Comparison of ENCODE assay signal across 17 cellular contexts in the genomic region with DNA sequence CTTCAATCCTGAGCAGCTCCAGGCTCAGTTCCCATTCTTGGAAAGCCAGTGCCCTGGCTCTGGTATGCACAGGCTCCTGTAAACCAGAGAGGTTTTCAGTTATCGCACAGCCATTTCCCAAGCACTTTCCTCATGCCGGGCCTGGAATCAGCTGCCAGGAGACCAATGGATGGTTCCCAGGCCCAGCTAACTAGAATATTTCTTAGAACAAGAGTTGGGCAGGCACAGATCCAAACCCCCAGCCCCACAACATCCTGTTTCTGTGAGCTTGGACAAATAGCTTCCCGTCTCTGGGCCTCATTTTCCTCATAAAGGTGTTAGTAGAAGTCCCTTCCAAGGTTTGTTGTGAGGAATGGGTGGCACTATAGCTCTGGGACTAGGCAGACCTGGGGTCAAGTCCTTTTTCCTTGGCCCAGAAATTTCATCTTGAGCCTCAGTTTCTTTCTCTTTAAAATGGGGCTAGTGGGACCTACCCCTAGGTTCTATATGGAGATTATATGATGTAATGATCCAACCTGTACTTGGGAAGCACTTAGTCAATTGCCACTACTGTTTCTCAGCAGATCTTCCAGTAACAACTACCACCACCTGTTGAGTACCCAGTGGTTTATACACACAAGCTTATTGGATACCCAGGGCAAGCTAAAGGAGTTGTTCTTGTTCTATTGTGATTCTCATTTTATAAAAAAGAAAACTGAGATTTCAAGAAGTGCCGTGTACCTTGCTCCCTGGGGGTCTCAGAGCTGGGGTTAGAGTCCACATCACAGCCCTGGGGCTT. TPM values are rescaled to one million over a fixed set of nuclear protein-coding genes. Genes with fewer than 3 reads are reported as not detected.
DNase-seq lines count a peak whose midpoint lies in the region; ATAC-seq, FAIRE-seq and TF ChIP-seq lines count a peak whose summit lies in the region.
"Had no signal": no experiment of that assay in that cellular context is flagged by ENCODE, and none has a peak within 500 bp of the region (broad histone marks: within the 10 kb centered on the region; RNA-seq: fewer than 3 reads in every experiment).

No MANE protein-coding gene starts in this region.

- POLR2A ChIA-PET in CD4-positive, alpha-beta T cell (lab: Charles Lee), result interaction anchor here (1.0 to 12.9 kb wide), 7 partner anchors 9 to 642 kb away, joined by 4 to 314 read pairs (median 8); a partner anchor contains a TSS
- POLR2A ChIA-PET in naive thymus-derived CD8-positive, alpha-beta T cell (lab: Charles Lee), result interaction anchor here (0.6 to 11.3 kb wide), 5 partner anchors 10 to 48 kb away, joined by 3 to 300 read pairs (median 6); a partner anchor contains a TSS
- POLR2A ChIA-PET in HepG2 (lab: Yijun Ruan, JAX), result interaction anchor here (1.5 kb wide), 1 partner anchor 41 kb away, joined by 5 read pairs; a partner anchor contains a TSS

- BruUV-seq in HepG2 (replicated peaks; lab: Mats Ljungman, UMichigan), result no TSS peak

- TF ChIP-seq RAD21 in HepG2 (CRISPR knock-in tag; IDR thresholded peaks at IDR 0.05), result no peak

- H3K4me3 Mint-ChIP-seq in CD4-positive, alpha-beta T cell, result peak overlapping the region; percentile 54
- H3K4me3 Mint-ChIP-seq in activated T-helper 2 cell treated with anti-CD3 and anti-CD28 coated beads, Interferon-gamma antibody, Interleukin-2, Interleukin-4, amounts not matched to agents 10 μg/mL and 5 μg/mL and 100 μg/mL, durations not matched to agents 14 hours and 24 hours and 36 hours (ENCODE audit: low read depth), result peak overlapping the region; percentile 66
- H3K4me3 Mint-ChIP-seq in naive thymus-derived CD8-positive, alpha-beta T cell, result peak overlapping the region in 8 of 10 donors; percentile 15 to 93 (median 66)

- H3K9ac ChIP-seq in BLaER1 (no peak overlapping the region), HepG2 (ENCODE audit: insufficient read depth, low read depth, low read length) (no peak overlapping the region)
- H3K9ac ChIP-seq: parathyroid adenoma had no signal

- WGBS in HepG2 (ENCODE audit: low lambda C conversion rate), result 94% methylated on average over 2 of the region's 4 CpGs

- H3K9me3 ChIP-seq in BLaER1, result no peaks in the 10 kb centered on the region
- no peaks in the 10 kb centered on the region for H3K9me3 ChIP-seq in CD4-positive, alpha-beta T cell (ENCODE audit: control insufficient read depth, low read length)
- H3K9me3 ChIP-seq in HepG2 (ENCODE audit: low read length), result no peaks in the 10 kb centered on the region
- H3K9me3 ChIP-seq: testis had no signal

- H3K36me3 ChIP-seq in BLaER1 (peaks cover 73% of the 10 kb centered on the region), HepG2 (replicated peaks in 1 of 2; ENCODE audit: control insufficient read depth in 1 of 2, insufficient read depth in 2 of 2, low read length in 2 of 2) (peaks cover 40 to 74% of the 10 kb centered on the region in 2 experiments)

- ATAC-seq in CD4-positive, alpha-beta T cell (ENCODE audit: poor library complexity), result no peak
- ATAC-seq in naive thymus-derived CD8-positive, alpha-beta T cell, result no peak
- ATAC-seq in HepG2 (no peak), HG03439 (IDR thresholded peaks at IDR 0.05; ENCODE audit: unreplicated experiment) (no peak)
- ATAC-seq: Panc1 had no signal

- CTCF ChIA-PET in CD4-positive, alpha-beta T cell (lab: Charles Lee), result interaction anchor here (0.8 to 1.3 kb wide), 3 partner anchors 40 to 101 kb away, joined by 3 to 5 read pairs (median 4); no protein-coding TSS in a partner anchor
- CTCF ChIA-PET in HepG2 (lab: Yijun Ruan, JAX; ENCODE audit: low intra/inter-chr PET ratio, low total read pairs), result no interaction called here

- TF ChIP-seq CTCF in CD4-positive, alpha-beta T cell (IDR thresholded peaks at IDR 0.05), result no peak
- TF ChIP-seq CTCF in HepG2 (CRISPR knock-in tag; IDR thresholded peaks at IDR 0.05), result no peak

- intact Hi-C loops in CD4-positive, alpha-beta T cell (cut with DNase I, micrococcal nuclease), result loop anchor here (5.0 to 10.0 kb wide), 4 partner anchors 47 to 643 kb away; a partner anchor contains a TSS
- intact Hi-C loops in activated T-helper 2 cell treated with anti-CD3 and anti-CD28 coated beads, Interferon-gamma antibody, Interleukin-2, Interleukin-4, amounts not matched to agents 10 μg/mL and 5 μg/mL and 100 μg/mL, durations not matched to agents 14 hours and 24 hours and 36 hours (cut with micrococcal nuclease), result loop anchor here (5.0 kb wide), 1 partner anchor 257 kb away; no protein-coding TSS in a partner anchor
- intact Hi-C loops in HepG2 (cut with micrococcal nuclease; ENCODE audit: unreplicated experiment), result no loop called here

- H3K4me1 ChIP-seq in BLaER1 (peaks cover 98% of the 10 kb centered on the region), HepG2 (ENCODE audit: insufficient read depth, low read length) (peaks cover 14% of the 10 kb centered on the region)

- no peaks in the 10 kb centered on the region for H3K27me3 Mint-ChIP-seq in CD4-positive, alpha-beta T cell
- H3K27me3 Mint-ChIP-seq in activated T-helper 2 cell treated with anti-CD3 and anti-CD28 coated beads, Interferon-gamma antibody, Interleukin-2, Interleukin-4, amounts not matched to agents 10 μg/mL and 5 μg/mL and 100 μg/mL, durations not matched to agents 14 hours and 24 hours and 36 hours (ENCODE audit: low read depth), result no peaks in the 10 kb centered on the region
- peaks cover 0 to under 1% (median 0%) of the 10 kb centered on the region in 5 donors for H3K27me3 Mint-ChIP-seq in naive thymus-derived CD8-positive, alpha-beta T cell

- peaks cover 91% of the 10 kb centered on the region for H3K36me3 Mint-ChIP-seq in CD4-positive, alpha-beta T cell (ENCODE audit: low read depth)
- peaks cover 79% of the 10 kb centered on the region for H3K36me3 Mint-ChIP-seq in activated T-helper 2 cell treated with anti-CD3 and anti-CD28 coated beads, Interferon-gamma antibody, Interleukin-2, Interleukin-4, amounts not matched to agents 10 μg/mL and 5 μg/mL and 100 μg/mL, durations not matched to agents 14 hours and 24 hours and 36 hours (ENCODE audit: low read depth)
- H3K36me3 Mint-ChIP-seq in naive thymus-derived CD8-positive, alpha-beta T cell, result peaks cover 0 to 69% (median 24%) of the 10 kb centered on the region in 3 donors

- no peak for DNase-seq in CD4-positive, alpha-beta T cell
- DNase-seq in activated T-helper 2 cell treated with anti-CD3 and anti-CD28 coated beads, Interferon-gamma antibody, Interleukin-2, Interleukin-4, amounts not matched to agents 10 μg/mL and 5 μg/mL and 100 μg/mL, durations not matched to agents 14 hours and 24 hours and 36 hours (ENCODE audit: low spot score), result no peak
- no peak for DNase-seq in naive thymus-derived CD8-positive, alpha-beta T cell
- DNase-seq in HepG2 (ENCODE audit: low spot score) (no peak), GM19239 (ENCODE audit: insufficient read length, low spot score) (no peak)
- DNase-seq: activated CD4-positive, alpha-beta T cell treated with anti-CD3 and anti-CD28 coated beads for 4 hours; activated gamma-delta T cell treated with Interleukin-2 at 50 U/mL for 16 hours; GDM1; midbrain; NCI-H187 treated with DMSO at 0.1 percent for 48 hours; NCI-H526; stimulated activated CD4-positive, alpha-beta T cell treated with anti-CD3 and anti-CD28 coated beads, Interleukin-12 subunit alpha, Interleukin-12 subunit beta, amount 100 ng/mL, for 4 hours; testis had no signal

- no peak overlapping the region for H2AFZ ChIP-seq in HepG2 (ENCODE audit: low read length)
- H2AFZ ChIP-seq: parathyroid adenoma had no signal

- H3K4me2 ChIP-seq in BLaER1, result no peak overlapping the region; the same call in 1 of the 2 replicates
- no peak overlapping the region for H3K4me2 ChIP-seq in HepG2 (ENCODE audit: low read depth, low read length)

- H3K4me1 Mint-ChIP-seq in CD4-positive, alpha-beta T cell (ENCODE audit: low read depth), result peaks cover 98% of the 10 kb centered on the region
- H3K4me1 Mint-ChIP-seq in activated T-helper 2 cell treated with anti-CD3 and anti-CD28 coated beads, Interferon-gamma antibody, Interleukin-2, Interleukin-4, amounts not matched to agents 10 μg/mL and 5 μg/mL and 100 μg/mL, durations not matched to agents 14 hours and 24 hours and 36 hours (ENCODE audit: low read depth), result peaks cover 81% of the 10 kb centered on the region
- H3K4me1 Mint-ChIP-seq in naive thymus-derived CD8-positive, alpha-beta T cell, result peaks cover 46 to 100% (median 97%) of the 10 kb centered on the region in 4 donors

- TF ChIP-seq POLR2A in HepG2 (IDR thresholded peaks at IDR 0.05; ENCODE audit: insufficient read depth in 1 of 2, low read depth in 2 of 2, low read length in 2 of 2), result no peak

- no peak for FAIRE-seq in HepG2 (lab: Jason Lieb, UNC)
- no peak for FAIRE-seq in GM19239 (lab: Jason Lieb, UNC)

- H3K27ac ChIP-seq in BLaER1, result peak overlapping the region; percentile 80
- peak overlapping the region; percentile 97 for H3K27ac ChIP-seq in CD4-positive, alpha-beta T cell (ENCODE audit: low read depth, low read length)
- no peak overlapping the region for H3K27ac ChIP-seq in HepG2 (ENCODE audit: extremely low read length, insufficient read depth, low read length)
- H3K27ac ChIP-seq: parathyroid adenoma, testis had no signal

- peak overlapping the region; percentile 97 for H3K27ac Mint-ChIP-seq in CD4-positive, alpha-beta T cell
- H3K27ac Mint-ChIP-seq in activated T-helper 2 cell treated with anti-CD3 and anti-CD28 coated beads, Interferon-gamma antibody, Interleukin-2, Interleukin-4, amounts not matched to agents 10 μg/mL and 5 μg/mL and 100 μg/mL, durations not matched to agents 14 hours and 24 hours and 36 hours, result peak overlapping the region; percentile 80
- H3K27ac Mint-ChIP-seq in naive thymus-derived CD8-positive, alpha-beta T cell, result peak overlapping the region; percentile 89 to 100 (median 98)

- no peaks in the 10 kb centered on the region for H3K9me3 Mint-ChIP-seq in CD4-positive, alpha-beta T cell
- H3K9me3 Mint-ChIP-seq in activated T-helper 2 cell treated with anti-CD3 and anti-CD28 coated beads, Interferon-gamma antibody, Interleukin-2, Interleukin-4, amounts not matched to agents 10 μg/mL and 5 μg/mL and 100 μg/mL, durations not matched to agents 14 hours and 24 hours and 36 hours, result no peaks in the 10 kb centered on the region
- H3K9me3 Mint-ChIP-seq in naive thymus-derived CD8-positive, alpha-beta T cell, result no peaks in the 10 kb centered on the region

- H3K4me3 ChIP-seq in BLaER1 (no peak overlapping the region), HepG2 (replicated peaks in 1 of 3; ENCODE audit: insufficient read depth in 1 of 3, low read depth in 2 of 3, low read length in 3 of 3) (no peak overlapping the region)
- H3K4me3 ChIP-seq: testis had no signal

- H4K20me1 ChIP-seq in BLaER1 (peaks cover 84% of the 10 kb centered on the region), HepG2 (ENCODE audit: insufficient read depth, low read length) (no peaks in the 10 kb centered on the region)

- in situ Hi-C loops in HepG2 (cut with HindIII; ENCODE audit: extremely low pct_ligation_motif_present, low pct_unique_long_range_greater_than_20kb), result loop anchor here (5.0 kb wide), 1 partner anchor 38 kb away; no protein-coding TSS in a partner anchor

- no peak for TF ChIP-seq EP300 in HepG2 (IDR thresholded peaks at IDR 0.05; ENCODE audit: low read depth in 2 of 2, low read length in 2 of 2)
- no peak for TF ChIP-seq EP300 in HepG2 (CRISPR knock-in tag; IDR thresholded peaks at IDR 0.05; ENCODE audit: borderline replicate concordance)

- H3K27me3 ChIP-seq in BLaER1 (no peaks in the 10 kb centered on the region), HepG2 (ENCODE audit: control insufficient read depth in 1 of 2, insufficient read depth in 2 of 2, low read length in 2 of 2) (no peaks in the 10 kb centered on the region)
- no peaks in the 10 kb centered on the region for H3K27me3 ChIP-seq in CD4-positive, alpha-beta T cell (ENCODE audit: control insufficient read depth, insufficient read depth, low read length)
- H3K27me3 ChIP-seq: testis had no signal

- H3K79me2 ChIP-seq in HepG2 (ENCODE audit: insufficient read depth, low read length), result no peaks in the 10 kb centered on the region

RNA-seq across cellular contexts. Expression of a gene that starts 5.1 kb away (rescaled TPM):
- total RNA-seq in CD4-positive, alpha-beta T cell, result 10 to 100 TPM; 27.3 to 29.7 TPM
- 33.5 and 34.4 TPM in 2 replicates for total RNA-seq in activated T-helper 2 cell treated with anti-CD3 and anti-CD28 coated beads, Interferon-gamma antibody, Interleukin-2, Interleukin-4, amounts not matched to agents 10 μg/mL and 5 μg/mL and 100 μg/mL, durations not matched to agents 14 hours and 24 hours and 36 hours
- 10 to 100 TPM; 46.6 to 49.1 TPM for total RNA-seq in naive thymus-derived CD8-positive, alpha-beta T cell
- 10 to 100 TPM; 15.6 to 25.0 (median 24.6) TPM for polyA plus RNA-seq in naive thymus-derived CD8-positive, alpha-beta T cell
- 7.1 and 7.3 TPM in 2 replicates for total RNA-seq in HepG2 (2016; rRNA removed; fragmentation: Illumina TruSeq; extraction: Trizol)
- 1.5 and 3.3 TPM in 2 replicates for total RNA-seq in HepG2 (2016; cell fraction: cytosol; rRNA removed; fragmentation: Illumina TruSeq; extraction: Trizol; ENCODE audit: low read depth)
- 6.7 and 7.8 TPM in 2 replicates for total RNA-seq in HepG2 (2016; cell fraction: insoluble cytoplasmic fraction; rRNA removed; fragmentation: Illumina TruSeq; extraction: Trizol)
- total RNA-seq in HepG2 (2016; cell fraction: membrane; rRNA removed; fragmentation: Illumina TruSeq; extraction: Trizol), result 4.3 and 5.8 TPM in 2 replicates
- 5.8 and 7.6 TPM in 2 replicates for total RNA-seq in HepG2 (2016; cell fraction: nucleus; rRNA removed; fragmentation: Illumina TruSeq; extraction: Trizol)
- 6.2 and 7.2 TPM in 2 replicates for polyA plus RNA-seq in HepG2 (2011; rRNA removed)
- polyA plus RNA-seq in HepG2 (2011; cell fraction: cytosol; rRNA removed), result 6.6 and 7.0 TPM in 2 replicates
- polyA plus RNA-seq in HepG2 (2011; cell fraction: nucleus; rRNA removed), result 10.5 and 12.4 TPM in 2 replicates
- polyA plus RNA-seq in HepG2 (2012), result 8.9 and 9.4 TPM in 2 replicates
- polyA plus RNA-seq in HepG2 (2016; cell fraction: cytosol; fragmentation: Illumina TruSeq; extraction: Trizol; ENCODE audit: low read depth), result 1.4 and 1.9 TPM in 2 replicates
- 10.6 and 15.1 TPM in 2 replicates for polyA plus RNA-seq in HepG2 (2016; cell fraction: insoluble cytoplasmic fraction; fragmentation: Illumina TruSeq; extraction: Trizol; ENCODE audit: low read depth)
- polyA plus RNA-seq in HepG2 (2016; cell fraction: membrane; fragmentation: Illumina TruSeq; extraction: Trizol; ENCODE audit: low read depth), result 4.3 and 5.1 TPM in 2 replicates
- 16.5 and 17.3 TPM in 2 replicates for polyA plus RNA-seq in HepG2 (2016; cell fraction: nucleus; fragmentation: Illumina TruSeq; extraction: Trizol; ENCODE audit: insufficient read depth, low read depth)
- polyA minus RNA-seq in HepG2 (2011; rRNA and poly(A)+ RNA removed; ENCODE audit: low replicate concordance), result 11.3 and 18.0 TPM in 2 replicates
- polyA minus RNA-seq in HepG2 (2011; cell fraction: cytosol; rRNA and poly(A)+ RNA removed), result 3.8 and 5.4 TPM in 2 replicates
- polyA minus RNA-seq in HepG2 (2011; cell fraction: nucleus; rRNA and poly(A)+ RNA removed), result 9.4 and 9.9 TPM in 2 replicates

RNA-seq across cellular contexts. Expression of a gene that starts 40.7 kb away (rescaled TPM):
- 100 to 1,000 TPM; 367 to 388 TPM for total RNA-seq in CD4-positive, alpha-beta T cell
- total RNA-seq in activated T-helper 2 cell treated with anti-CD3 and anti-CD28 coated beads, Interferon-gamma antibody, Interleukin-2, Interleukin-4, amounts not matched to agents 10 μg/mL and 5 μg/mL and 100 μg/mL, durations not matched to agents 14 hours and 24 hours and 36 hours, result 283 and 294 TPM in 2 replicates
- 100 to 1,000 TPM; 262 to 280 TPM for total RNA-seq in naive thymus-derived CD8-positive, alpha-beta T cell
- polyA plus RNA-seq in naive thymus-derived CD8-positive, alpha-beta T cell, result 10 to 100 TPM; 40.7 to 67.6 (median 46.1) TPM
- total RNA-seq in HepG2 (2016; rRNA removed; fragmentation: Illumina TruSeq; extraction: Trizol), result 81.7 and 88.8 TPM in 2 replicates
- total RNA-seq in HepG2 (2016; cell fraction: cytosol; rRNA removed; fragmentation: Illumina TruSeq; extraction: Trizol; ENCODE audit: low read depth), result 30.9 and 33.3 TPM in 2 replicates
- total RNA-seq in HepG2 (2016; cell fraction: insoluble cytoplasmic fraction; rRNA removed; fragmentation: Illumina TruSeq; extraction: Trizol), result 77.3 and 84.2 TPM in 2 replicates
- total RNA-seq in HepG2 (2016; cell fraction: membrane; rRNA removed; fragmentation: Illumina TruSeq; extraction: Trizol), result 78.7 and 78.8 TPM in 2 replicates
- total RNA-seq in HepG2 (2016; cell fraction: nucleus; rRNA removed; fragmentation: Illumina TruSeq; extraction: Trizol), result 62.2 and 71.6 TPM in 2 replicates
- polyA plus RNA-seq in HepG2 (2011; rRNA removed), result 29.7 and 30.9 TPM in 2 replicates
- 16.7 and 21.1 TPM in 2 replicates for polyA plus RNA-seq in HepG2 (2011; cell fraction: cytosol; rRNA removed)
- 36.0 and 41.1 TPM in 2 replicates for polyA plus RNA-seq in HepG2 (2011; cell fraction: nucleus; rRNA removed)
- polyA plus RNA-seq in HepG2 (2012), result 62.3 and 78.5 TPM in 2 replicates
- polyA plus RNA-seq in HepG2 (2016; cell fraction: cytosol; fragmentation: Illumina TruSeq; extraction: Trizol; ENCODE audit: low read depth), result 43.7 and 48.0 TPM in 2 replicates
- 126 and 151 TPM in 2 replicates for polyA plus RNA-seq in HepG2 (2016; cell fraction: insoluble cytoplasmic fraction; fragmentation: Illumina TruSeq; extraction: Trizol; ENCODE audit: low read depth)
- polyA plus RNA-seq in HepG2 (2016; cell fraction: membrane; fragmentation: Illumina TruSeq; extraction: Trizol; ENCODE audit: low read depth), result 99.0 and 109 TPM in 2 replicates
- polyA plus RNA-seq in HepG2 (2016; cell fraction: nucleus; fragmentation: Illumina TruSeq; extraction: Trizol; ENCODE audit: insufficient read depth, low read depth), result 102 and 113 TPM in 2 replicates
- 47.6 and 50.7 TPM in 2 replicates for polyA minus RNA-seq in HepG2 (2011; rRNA and poly(A)+ RNA removed; ENCODE audit: low replicate concordance)
- polyA minus RNA-seq in HepG2 (2011; cell fraction: cytosol; rRNA and poly(A)+ RNA removed), result 23.6 and 33.9 TPM in 2 replicates
- polyA minus RNA-seq in HepG2 (2011; cell fraction: nucleus; rRNA and poly(A)+ RNA removed), result 61.9 and 71.0 TPM in 2 replicates

RNA-seq across cellular contexts. Expression of a gene that starts 48.8 kb away (rescaled TPM):
- total RNA-seq in CD4-positive, alpha-beta T cell, result 100 to 1,000 TPM; 406 to 416 TPM
- 125 and 126 TPM in 2 replicates for total RNA-seq in activated T-helper 2 cell treated with anti-CD3 and anti-CD28 coated beads, Interferon-gamma antibody, Interleukin-2, Interleukin-4, amounts not matched to agents 10 μg/mL and 5 μg/mL and 100 μg/mL, durations not matched to agents 14 hours and 24 hours and 36 hours
- 10 to 100 TPM; 83.6 to 85.6 TPM for total RNA-seq in naive thymus-derived CD8-positive, alpha-beta T cell
- polyA plus RNA-seq in naive thymus-derived CD8-positive, alpha-beta T cell, result 10 to 100 TPM; 30.5 to 45.4 (median 34.5) TPM
- total RNA-seq in HepG2 (2016; rRNA removed; fragmentation: Illumina TruSeq; extraction: Trizol), result 2.7 and 4.1 TPM in 2 replicates
- total RNA-seq in HepG2 (2016; cell fraction: cytosol; rRNA removed; fragmentation: Illumina TruSeq; extraction: Trizol; ENCODE audit: low read depth), result 6.2 and 9.0 TPM in 2 replicates
- total RNA-seq in HepG2 (2016; cell fraction: insoluble cytoplasmic fraction; rRNA removed; fragmentation: Illumina TruSeq; extraction: Trizol), result 2.2 and 3.6 TPM in 2 replicates
- 12.7 and 14.7 TPM in 2 replicates for total RNA-seq in HepG2 (2016; cell fraction: membrane; rRNA removed; fragmentation: Illumina TruSeq; extraction: Trizol)
- total RNA-seq in HepG2 (2016; cell fraction: nucleus; rRNA removed; fragmentation: Illumina TruSeq; extraction: Trizol), result 3.0 and 7.5 TPM in 2 replicates
- 5.4 and 6.2 TPM in 2 replicates for polyA plus RNA-seq in HepG2 (2011; rRNA removed)
- polyA plus RNA-seq in HepG2 (2011; cell fraction: cytosol; rRNA removed), result 4.9 and 6.6 TPM in 2 replicates
- polyA plus RNA-seq in HepG2 (2011; cell fraction: nucleus; rRNA removed), result 24.0 and 30.3 TPM in 2 replicates
- 27.5 and 39.6 TPM in 2 replicates for polyA plus RNA-seq in HepG2 (2012)
- 35.9 and 36.5 TPM in 2 replicates for polyA plus RNA-seq in HepG2 (2016; cell fraction: cytosol; fragmentation: Illumina TruSeq; extraction: Trizol; ENCODE audit: low read depth)
- polyA plus RNA-seq in HepG2 (2016; cell fraction: insoluble cytoplasmic fraction; fragmentation: Illumina TruSeq; extraction: Trizol; ENCODE audit: low read depth), result 13.3 and 16.4 TPM in 2 replicates
- 49.5 and 52.5 TPM in 2 replicates for polyA plus RNA-seq in HepG2 (2016; cell fraction: membrane; fragmentation: Illumina TruSeq; extraction: Trizol; ENCODE audit: low read depth)
- 30.3 and 32.9 TPM in 2 replicates for polyA plus RNA-seq in HepG2 (2016; cell fraction: nucleus; fragmentation: Illumina TruSeq; extraction: Trizol; ENCODE audit: insufficient read depth, low read depth)
- polyA minus RNA-seq in HepG2 (2011; rRNA and poly(A)+ RNA removed; ENCODE audit: low replicate concordance), result 5.5 and 10.7 TPM in 2 replicates
- polyA minus RNA-seq in HepG2 (2011; cell fraction: cytosol; rRNA and poly(A)+ RNA removed), result 17.6 and 20.2 TPM in 2 replicates
- 6.1 and 7.5 TPM in 2 replicates for polyA minus RNA-seq in HepG2 (2011; cell fraction: nucleus; rRNA and poly(A)+ RNA removed)

RNA-seq across cellular contexts. Expression of a gene that starts 59.1 kb away (rescaled TPM):
- 10 to 100 TPM; 21.1 to 26.8 TPM for total RNA-seq in CD4-positive, alpha-beta T cell
- 6.2 TPM in 2 replicates for total RNA-seq in activated T-helper 2 cell treated with anti-CD3 and anti-CD28 coated beads, Interferon-gamma antibody, Interleukin-2, Interleukin-4, amounts not matched to agents 10 μg/mL and 5 μg/mL and 100 μg/mL, durations not matched to agents 14 hours and 24 hours and 36 hours
- total RNA-seq in naive thymus-derived CD8-positive, alpha-beta T cell, result 10 to 100 TPM; 15.0 to 17.3 TPM
- 10 to 100 TPM; 12.6 to 20.9 (median 19.8) TPM for polyA plus RNA-seq in naive thymus-derived CD8-positive, alpha-beta T cell
- 4.4 and 5.3 TPM in 2 replicates for total RNA-seq in HepG2 (2016; rRNA removed; fragmentation: Illumina TruSeq; extraction: Trizol)
- 1.6 and 2.5 TPM in 2 replicates for total RNA-seq in HepG2 (2016; cell fraction: cytosol; rRNA removed; fragmentation: Illumina TruSeq; extraction: Trizol; ENCODE audit: low read depth)
- 4.5 and 4.8 TPM in 2 replicates for total RNA-seq in HepG2 (2016; cell fraction: insoluble cytoplasmic fraction; rRNA removed; fragmentation: Illumina TruSeq; extraction: Trizol)
- 3.0 and 4.0 TPM in 2 replicates for total RNA-seq in HepG2 (2016; cell fraction: membrane; rRNA removed; fragmentation: Illumina TruSeq; extraction: Trizol)
- 2.3 and 2.6 TPM in 2 replicates for total RNA-seq in HepG2 (2016; cell fraction: nucleus; rRNA removed; fragmentation: Illumina TruSeq; extraction: Trizol)
- 2.9 and 3.1 TPM in 2 replicates for polyA plus RNA-seq in HepG2 (2011; rRNA removed)
- polyA plus RNA-seq in HepG2 (2011; cell fraction: cytosol; rRNA removed), result 2.1 and 3.5 TPM in 2 replicates
- polyA plus RNA-seq in HepG2 (2011; cell fraction: nucleus; rRNA removed), result 2.3 and 2.4 TPM in 2 replicates
- 1.1 and 1.5 TPM in 2 replicates for polyA plus RNA-seq in HepG2 (2012)
- polyA plus RNA-seq in HepG2 (2016; cell fraction: cytosol; fragmentation: Illumina TruSeq; extraction: Trizol; ENCODE audit: low read depth), result 1.9 TPM in 2 replicates
- polyA plus RNA-seq in HepG2 (2016; cell fraction: insoluble cytoplasmic fraction; fragmentation: Illumina TruSeq; extraction: Trizol; ENCODE audit: low read depth), result 3.4 and 4.7 TPM in 2 replicates
- polyA plus RNA-seq in HepG2 (2016; cell fraction: membrane; fragmentation: Illumina TruSeq; extraction: Trizol; ENCODE audit: low read depth), result 2.7 and 3.1 TPM in 2 replicates
- polyA plus RNA-seq in HepG2 (2016; cell fraction: nucleus; fragmentation: Illumina TruSeq; extraction: Trizol; ENCODE audit: insufficient read depth, low read depth), result 3.4 and 5.8 TPM in 2 replicates
- polyA minus RNA-seq in HepG2 (2011; rRNA and poly(A)+ RNA removed; ENCODE audit: low replicate concordance), result 2.0 and 4.3 TPM in 2 replicates
- 1.2 and 1.5 TPM in 2 replicates for polyA minus RNA-seq in HepG2 (2011; cell fraction: cytosol; rRNA and poly(A)+ RNA removed)
- 0.90 and 2.5 TPM in 2 replicates for polyA minus RNA-seq in HepG2 (2011; cell fraction: nucleus; rRNA and poly(A)+ RNA removed)
